Comparison of ENCODE assay signal across 8 cellular contexts in genomic region chr13:98873377-98874028, GRCh38.
"Had no signal": no experiment of that assay in that cellular context is flagged by ENCODE, and none has a peak within 500 bp of the region (broad histone marks: within the 10 kb centered on the region; RNA-seq: fewer than 3 reads in every experiment).

No MANE protein-coding gene starts in this region.

- H3K36me3 ChIP-seq: cardiac muscle cell, neural progenitor cell had no signal

- ATAC-seq: esophagus mucosa, sciatic nerve had no signal

- H3K27ac ChIP-seq: cardiac muscle cell, neural progenitor cell, SK-N-MC, thoracic aorta had no signal

- H3K27me3 ChIP-seq: cardiac muscle cell, dorsolateral prefrontal cortex, neural progenitor cell had no signal

- DNase-seq: dorsolateral prefrontal cortex, islet precursor cell had no signal

- H3K4me3 Mint-ChIP-seq: neural progenitor cell had no signal

- H3K4me3 ChIP-seq: cardiac muscle cell, dorsolateral prefrontal cortex, neural progenitor cell, SK-N-MC, thoracic aorta had no signal

- H3K9me3 ChIP-seq: thoracic aorta had no signal

- H3K27ac Mint-ChIP-seq: neural progenitor cell had no signal
